Comparison of ENCODE assay signal across 17 cellular contexts in the genomic region with DNA sequence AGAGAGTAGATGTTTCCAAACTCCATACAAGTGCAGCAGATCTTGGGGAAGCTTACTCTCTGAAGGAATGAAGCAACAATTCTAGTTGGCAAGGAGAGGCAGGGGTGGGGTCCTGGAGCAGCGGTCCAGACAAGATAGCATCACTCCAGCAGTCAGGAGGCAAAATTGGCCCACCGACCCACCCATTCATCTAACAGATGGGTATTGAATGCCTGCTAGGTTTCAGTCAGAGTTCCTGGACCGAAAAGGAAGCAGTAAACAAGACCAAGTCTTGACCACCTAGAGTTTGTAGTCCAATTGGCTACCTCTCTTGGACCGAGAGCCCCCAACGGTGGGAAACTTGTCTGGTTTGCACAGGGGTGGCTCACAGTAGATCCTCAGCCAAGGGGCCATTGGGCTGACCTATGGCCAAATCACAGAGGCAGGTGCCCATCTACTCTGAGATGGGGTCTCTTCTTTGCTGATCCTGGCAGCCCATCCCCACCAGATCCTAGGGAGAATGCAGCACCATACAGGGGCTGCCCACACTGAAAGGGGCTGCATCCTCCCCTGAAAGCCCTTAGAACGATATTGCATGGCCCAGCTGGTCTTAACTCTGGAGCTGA.
DNase-seq lines count a peak whose midpoint lies in the region; TF ChIP-seq lines count a peak whose summit lies in the region.
"Had no signal": no experiment of that assay in that cellular context is flagged by ENCODE, and none has a peak within 500 bp of the region (broad histone marks: within the 10 kb centered on the region; RNA-seq: fewer than 3 reads in every experiment).

No MANE protein-coding gene starts in this region.

- no peak for TF ChIP-seq CTCF in WERI-Rb-1 (IDR thresholded peaks at IDR 0.05; ENCODE audit: low read depth, low read length)

- H4K8ac ChIP-seq in mesendoderm (ENCODE audit: low read depth, low read length): no peak overlapping the region

- WGBS in mesendoderm (ENCODE audit: extremely low coverage, insufficient coverage, low lambda C conversion rate): no CpG with 5 or more reads among the region's 6 CpGs

- H3K56ac ChIP-seq in mesendoderm (ENCODE audit: low read length): no peak overlapping the region

- DNase-seq in WERI-Rb-1: peak; percentile 1
- DNase-seq in caudate nucleus (lab: John Stamatoyannopoulos, UW): peak in 1 of 61 donors; percentile 24
- peak; percentile 51 for DNase-seq in mesenteric fat pad (ENCODE audit: low spot score)
- no peak for DNase-seq in substantia nigra (lab: John Stamatoyannopoulos, UW)
- DNase-seq in stimulated activated CD4-positive, alpha-beta T cell treated with anti-CD3 and anti-CD28 coated beads, Interleukin-4, amount 100 ng/mL, for 4 hours: no peak
- DNase-seq in activated CD4-positive, alpha-beta T cell treated with anti-CD3 and anti-CD28 coated beads for 4 hours: no peak
- no peak for DNase-seq in mesendoderm
- DNase-seq in NCI-H2029 treated with DMSO at 0.1 percent for 48 hours (lab: John Stamatoyannopoulos, UW): no peak
- DNase-seq: DMS79 treated with DMSO at 0.1 percent for 48 hours, MV-4-11, NCI-H1694 treated with DMSO at 0.1 percent for 48 hours, NCI-H2227 treated with DMSO at 0.1 percent for 48 hours, NCI-H524, PC-3, RPMI8226, SIG-M5 had no signal

- no peak overlapping the region for H3K18ac ChIP-seq in mesendoderm (ENCODE audit: low read length)

- H4K5ac ChIP-seq in mesendoderm (ENCODE audit: low read length): no peak overlapping the region

- H3K23ac ChIP-seq in mesendoderm (ENCODE audit: low read length): no peak overlapping the region

- no peak overlapping the region for H2BK5ac ChIP-seq in mesendoderm (ENCODE audit: low read length)

- H2BK15ac ChIP-seq in mesendoderm (replicated peaks; ENCODE audit: low read depth): no peak overlapping the region

- H3K4ac ChIP-seq in mesendoderm (ENCODE audit: low read depth, low read length): no peak overlapping the region

- H3K27ac ChIP-seq in WERI-Rb-1: no peak overlapping the region
- peak overlapping the region; percentile 99 for H3K27ac ChIP-seq in caudate nucleus (ENCODE audit: low read depth, low read length)
- peak overlapping the region; percentile 90 for H3K27ac ChIP-seq in substantia nigra (ENCODE audit: low read depth, low read length, poor library complexity, severe bottlenecking)
- H3K27ac ChIP-seq in mesendoderm (ENCODE audit: low read depth, low read length): no peak overlapping the region
- H3K27ac ChIP-seq: KMS-11 had no signal

- no peak overlapping the region for H2AK5ac ChIP-seq in mesendoderm (ENCODE audit: low read length)

- no peaks in the 10 kb centered on the region for H3K4me1 ChIP-seq in mesendoderm (ENCODE audit: control insufficient read depth, low read depth, low read length)

- H3K4me3 ChIP-seq in WERI-Rb-1 (ENCODE audit: low read depth, low read length) (no peak overlapping the region), mesendoderm (ENCODE audit: low read length) (no peak overlapping the region)

- no peak overlapping the region for H2BK120ac ChIP-seq in mesendoderm (ENCODE audit: low read depth, low read length)

- no peak overlapping the region for H3K4me2 ChIP-seq in mesendoderm (ENCODE audit: low read length)
- H3K4me2 ChIP-seq: KMS-11 had no signal

- H3K36me3 ChIP-seq in WERI-Rb-1 (peaks cover 12% of the 10 kb centered on the region), mesendoderm (ENCODE audit: control insufficient read depth, insufficient read depth, low read length) (no peaks in the 10 kb centered on the region)

- H3K79me1 ChIP-seq in mesendoderm (ENCODE audit: low read length): no peaks in the 10 kb centered on the region

- no peaks in the 10 kb centered on the region for H3K9me3 ChIP-seq in WERI-Rb-1 (ENCODE audit: severe bottlenecking)

- no peaks in the 10 kb centered on the region for H3K79me2 ChIP-seq in mesendoderm (ENCODE audit: control insufficient read depth, insufficient read depth, low read length)

- H3K27me3 ChIP-seq in WERI-Rb-1 (ENCODE audit: insufficient read depth, low read depth, severe bottlenecking): no peaks in the 10 kb centered on the region
- no peaks in the 10 kb centered on the region for H3K27me3 ChIP-seq in mesendoderm (ENCODE audit: insufficient read depth, low read length, poor library complexity)

- H3K9ac ChIP-seq in mesendoderm (ENCODE audit: low read length): no peak overlapping the region
- H3K9ac ChIP-seq: KMS-11 had no signal

Comparison
In these comparisons a context has a peak if more than half of its experiments do, and no peak if none do; other contexts are left out.
1. DNase-seq: peak in WERI-Rb-1 (single experiment) and mesenteric fat pad (single experiment); none in substantia nigra (0 of 49), stimulated activated CD4-positive, alpha-beta T cell treated with anti-CD3 and anti-CD28 coated beads, Interleukin-4, amount 100 ng/mL, for 4 hours (0 of 2), activated CD4-positive, alpha-beta T cell treated with anti-CD3 and anti-CD28 coated beads for 4 hours (0 of 2), mesendoderm (single experiment) and NCI-H2029 treated with DMSO at 0.1 percent for 48 hours (single experiment).
2. H3K27ac ChIP-seq: peak in caudate nucleus (single experiment) and substantia nigra (single experiment); none in WERI-Rb-1 (single experiment) and mesendoderm (single experiment).